ENCODE assay signal across 10 cellular contexts in the genomic region with DNA sequence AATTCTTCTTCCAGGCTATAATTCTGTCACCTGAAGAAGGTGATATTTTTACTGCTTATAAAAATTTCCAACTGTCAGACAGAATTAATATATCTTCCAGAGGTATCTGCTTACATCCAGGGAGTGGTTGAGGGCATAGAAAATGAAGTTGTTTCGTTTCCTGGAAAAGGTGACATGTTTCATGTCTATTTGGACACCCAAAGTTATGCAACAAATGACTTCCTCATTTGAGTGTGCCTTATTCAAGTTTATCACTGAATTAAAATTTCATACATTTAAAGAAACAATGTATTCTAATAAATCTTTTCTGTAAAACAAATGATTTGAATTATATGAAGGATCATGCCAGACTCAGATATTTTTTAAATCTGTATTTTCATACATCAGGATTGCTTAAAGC.
"Had no signal": no experiment of that assay in that cellular context is flagged by ENCODE, and none has a peak within 500 bp of the region (broad histone marks: within the 10 kb centered on the region; RNA-seq: fewer than 3 reads in every experiment).

No MANE protein-coding gene starts in this region.

- H3K4me3 ChIP-seq: ascending aorta, dorsolateral prefrontal cortex, lower lobe of right lung, right atrium auricular region, skin epidermis, tibial nerve had no signal

- DNase-seq: activated CD4-positive, alpha-beta memory T cell treated with anti-CD3 and anti-CD28 coated beads, Interleukin-2, amount 10 ng/mL, durations not matched to agents 7 days and 5 days; activated naive CD8-positive, alpha-beta T cell treated with anti-CD3 and anti-CD28 coated beads, Interleukin-2, amount 50 U/mL, for 24 hours; dorsolateral prefrontal cortex; lower lobe of right lung; midbrain had no signal

- ATAC-seq: activated naive CD8-positive, alpha-beta T cell treated with anti-CD3 and anti-CD28 coated beads, Interleukin-2, amount 50 U/mL, for 24 hours; lower lobe of right lung; stimulated activated memory B cell treated with anti-CD40 and anti-IgM and Interleukin-4, amounts not matched to agents 10 μg/mL and 1 μg/mL and 100 μg/mL, for 72 hours had no signal
